ENCODE assay signal across 1 cellular context in the genomic region with DNA sequence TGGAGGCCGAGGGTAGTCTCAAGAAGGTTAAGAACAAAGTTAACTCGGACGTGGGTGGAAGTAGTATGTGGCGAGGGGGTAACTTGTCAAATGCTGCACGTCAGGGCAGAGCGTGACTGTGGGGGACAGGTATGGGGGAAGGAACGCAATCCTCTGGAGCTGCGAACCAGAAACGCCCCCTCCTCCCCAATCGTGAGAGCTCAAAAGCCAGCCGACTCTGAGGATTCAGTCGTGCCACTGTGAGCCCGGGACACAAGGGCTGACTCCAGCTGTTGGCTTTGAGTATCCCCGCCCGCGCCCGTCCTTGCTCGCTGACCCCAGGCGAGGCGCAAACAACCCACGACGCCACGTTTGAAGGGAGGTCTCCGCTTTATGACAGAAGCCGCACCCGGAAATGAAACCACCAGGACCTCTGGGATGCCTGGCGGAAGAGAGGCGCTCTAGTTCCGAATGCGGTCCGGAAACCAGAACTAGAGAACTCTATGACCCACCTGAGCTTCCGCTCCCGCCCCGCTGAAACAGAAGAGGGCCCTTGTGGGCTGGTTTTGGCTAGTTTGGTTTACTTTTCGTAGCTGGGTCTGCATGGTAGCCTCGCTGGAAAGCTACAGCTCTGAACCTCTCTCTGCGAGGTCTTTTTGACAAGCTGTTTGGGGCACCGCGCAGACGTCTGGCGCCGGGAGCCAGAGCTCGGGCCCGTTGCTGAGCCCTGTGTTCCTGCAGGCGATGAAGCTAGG.
TF ChIP-seq lines count a peak whose summit lies in the region.

Gene PEX12, minus strand, starts transcription at position 377 of the 734 bp plus-strand sequence. CDS start 550 bp downstream, outside the sequence.

TF ChIP-seq in HepG2, 621 proteins besides CTCF, POLR2A, EP300 and RAD21 (continued from another document and continues in another):
- TF ChIP-seq THRA (CRISPR knock-in tag; IDR thresholded peaks at IDR 0.05; ENCODE audit: borderline replicate concordance) = peak; percentile 65; the same call in 1 of the 2 replicates
- TF ChIP-seq ZNF781 (CRISPR knock-in tag; IDR thresholded peaks at IDR 0.05; ENCODE audit: borderline replicate concordance, not compliant biosample characterization) = peak; percentile 90
- TF ChIP-seq ZNF138 (CRISPR knock-in tag; IDR thresholded peaks at IDR 0.05; ENCODE audit: low read depth) = peak; percentile 31; the same call in 1 of the 2 replicates
- no peak for TF ChIP-seq KLF13 (CRISPR knock-in tag; IDR thresholded peaks at IDR 0.05)
- peak; percentile 76 for TF ChIP-seq MED1 (CRISPR knock-in tag; IDR thresholded peaks at IDR 0.05)
- TF ChIP-seq, protein P1, sequence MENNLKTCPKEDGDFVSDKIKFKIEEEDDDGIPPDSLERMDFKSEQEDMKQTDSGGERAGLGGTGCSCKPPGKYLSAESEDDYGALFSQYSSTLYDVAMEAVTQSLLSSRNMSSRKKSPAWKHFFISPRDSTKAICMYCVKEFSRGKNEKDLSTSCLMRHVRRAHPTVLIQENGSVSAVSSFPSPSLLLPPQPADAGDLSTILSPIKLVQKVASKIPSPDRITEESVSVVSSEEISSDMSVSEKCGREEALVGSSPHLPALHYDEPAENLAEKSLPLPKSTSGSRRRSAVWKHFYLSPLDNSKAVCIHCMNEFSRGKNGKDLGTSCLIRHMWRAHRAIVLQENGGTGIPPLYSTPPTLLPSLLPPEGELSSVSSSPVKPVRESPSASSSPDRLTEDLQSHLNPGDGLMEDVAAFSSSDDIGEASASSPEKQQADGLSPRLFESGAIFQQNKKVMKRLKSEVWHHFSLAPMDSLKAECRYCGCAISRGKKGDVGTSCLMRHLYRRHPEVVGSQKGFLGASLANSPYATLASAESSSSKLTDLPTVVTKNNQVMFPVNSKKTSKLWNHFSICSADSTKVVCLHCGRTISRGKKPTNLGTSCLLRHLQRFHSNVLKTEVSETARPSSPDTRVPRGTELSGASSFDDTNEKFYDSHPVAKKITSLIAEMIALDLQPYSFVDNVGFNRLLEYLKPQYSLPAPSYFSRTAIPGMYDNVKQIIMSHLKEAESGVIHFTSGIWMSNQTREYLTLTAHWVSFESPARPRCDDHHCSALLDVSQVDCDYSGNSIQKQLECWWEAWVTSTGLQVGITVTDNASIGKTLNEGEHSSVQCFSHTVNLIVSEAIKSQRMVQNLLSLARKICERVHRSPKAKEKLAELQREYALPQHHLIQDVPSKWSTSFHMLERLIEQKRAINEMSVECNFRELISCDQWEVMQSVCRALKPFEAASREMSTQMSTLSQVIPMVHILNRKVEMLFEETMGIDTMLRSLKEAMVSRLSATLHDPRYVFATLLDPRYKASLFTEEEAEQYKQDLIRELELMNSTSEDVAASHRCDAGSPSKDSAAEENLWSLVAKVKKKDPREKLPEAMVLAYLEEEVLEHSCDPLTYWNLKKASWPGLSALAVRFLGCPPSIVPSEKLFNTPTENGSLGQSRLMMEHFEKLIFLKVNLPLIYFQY (CRISPR knock-in tag; IDR thresholded peaks at IDR 0.05; ENCODE audit: borderline replicate concordance) = peak; percentile 88; the same call in 1 of the 2 replicates
- TF ChIP-seq ZNF383 (CRISPR knock-in tag; IDR thresholded peaks at IDR 0.05; ENCODE audit: borderline replicate concordance) = no peak
- TF ChIP-seq, protein P2, sequence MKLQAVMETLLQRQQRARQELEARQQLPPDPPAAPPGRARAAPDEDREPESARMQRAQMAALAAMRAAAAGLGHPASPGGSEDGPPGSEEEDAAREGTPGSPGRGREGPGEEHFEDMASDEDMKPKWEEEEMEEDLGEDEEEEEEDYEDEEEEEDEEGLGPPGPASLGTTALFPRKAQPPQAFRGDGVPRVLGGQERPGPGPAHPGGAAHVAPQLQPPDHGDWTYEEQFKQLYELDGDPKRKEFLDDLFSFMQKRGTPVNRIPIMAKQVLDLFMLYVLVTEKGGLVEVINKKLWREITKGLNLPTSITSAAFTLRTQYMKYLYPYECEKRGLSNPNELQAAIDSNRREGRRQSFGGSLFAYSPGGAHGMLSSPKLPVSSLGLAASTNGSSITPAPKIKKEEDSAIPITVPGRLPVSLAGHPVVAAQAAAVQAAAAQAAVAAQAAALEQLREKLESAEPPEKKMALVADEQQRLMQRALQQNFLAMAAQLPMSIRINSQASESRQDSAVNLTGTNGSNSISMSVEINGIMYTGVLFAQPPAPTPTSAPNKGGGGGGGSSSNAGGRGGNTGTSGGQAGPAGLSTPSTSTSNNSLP (IDR thresholded peaks at IDR 0.05; ENCODE audit: low read depth, low read length) = no peak
- TF ChIP-seq HNF1A (IDR thresholded peaks at IDR 0.05; ENCODE audit: low read depth) = 0 out of 2 replicates have a peak, but pooled peaks have one; percentile 29
- TF ChIP-seq HNF1A (CRISPR knock-in tag; IDR thresholded peaks at IDR 0.05; ENCODE audit: borderline replicate concordance) = peak; percentile 72; the same call in 1 of the 2 replicates
- no peak for TF ChIP-seq PREB (CRISPR knock-in tag; IDR thresholded peaks at IDR 0.05)
- TF ChIP-seq, protein P3, sequence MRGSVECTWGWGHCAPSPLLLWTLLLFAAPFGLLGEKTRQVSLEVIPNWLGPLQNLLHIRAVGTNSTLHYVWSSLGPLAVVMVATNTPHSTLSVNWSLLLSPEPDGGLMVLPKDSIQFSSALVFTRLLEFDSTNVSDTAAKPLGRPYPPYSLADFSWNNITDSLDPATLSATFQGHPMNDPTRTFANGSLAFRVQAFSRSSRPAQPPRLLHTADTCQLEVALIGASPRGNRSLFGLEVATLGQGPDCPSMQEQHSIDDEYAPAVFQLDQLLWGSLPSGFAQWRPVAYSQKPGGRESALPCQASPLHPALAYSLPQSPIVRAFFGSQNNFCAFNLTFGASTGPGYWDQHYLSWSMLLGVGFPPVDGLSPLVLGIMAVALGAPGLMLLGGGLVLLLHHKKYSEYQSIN (CRISPR knock-in tag; IDR thresholded peaks at IDR 0.05; ENCODE audit: borderline replicate concordance) = no peak
- TF ChIP-seq SIN3B (IDR thresholded peaks at IDR 0.05; ENCODE audit: low read length) = peak; percentile 16; the same call in 1 of the 2 replicates
- TF ChIP-seq RXRA (CRISPR knock-in tag; IDR thresholded peaks at IDR 0.05) = peak; percentile 36; the same call in 1 of the 2 replicates
- TF ChIP-seq ZNF557 (CRISPR knock-in tag; IDR thresholded peaks at IDR 0.05) = 0 out of 2 replicates have a peak, but pooled peaks have one; percentile 47
- TF ChIP-seq ZNF281 (CRISPR knock-in tag; IDR thresholded peaks at IDR 0.05; ENCODE audit: borderline replicate concordance) = peak; percentile 9; the same call in 1 of the 2 replicates
- TF ChIP-seq, protein P4, sequence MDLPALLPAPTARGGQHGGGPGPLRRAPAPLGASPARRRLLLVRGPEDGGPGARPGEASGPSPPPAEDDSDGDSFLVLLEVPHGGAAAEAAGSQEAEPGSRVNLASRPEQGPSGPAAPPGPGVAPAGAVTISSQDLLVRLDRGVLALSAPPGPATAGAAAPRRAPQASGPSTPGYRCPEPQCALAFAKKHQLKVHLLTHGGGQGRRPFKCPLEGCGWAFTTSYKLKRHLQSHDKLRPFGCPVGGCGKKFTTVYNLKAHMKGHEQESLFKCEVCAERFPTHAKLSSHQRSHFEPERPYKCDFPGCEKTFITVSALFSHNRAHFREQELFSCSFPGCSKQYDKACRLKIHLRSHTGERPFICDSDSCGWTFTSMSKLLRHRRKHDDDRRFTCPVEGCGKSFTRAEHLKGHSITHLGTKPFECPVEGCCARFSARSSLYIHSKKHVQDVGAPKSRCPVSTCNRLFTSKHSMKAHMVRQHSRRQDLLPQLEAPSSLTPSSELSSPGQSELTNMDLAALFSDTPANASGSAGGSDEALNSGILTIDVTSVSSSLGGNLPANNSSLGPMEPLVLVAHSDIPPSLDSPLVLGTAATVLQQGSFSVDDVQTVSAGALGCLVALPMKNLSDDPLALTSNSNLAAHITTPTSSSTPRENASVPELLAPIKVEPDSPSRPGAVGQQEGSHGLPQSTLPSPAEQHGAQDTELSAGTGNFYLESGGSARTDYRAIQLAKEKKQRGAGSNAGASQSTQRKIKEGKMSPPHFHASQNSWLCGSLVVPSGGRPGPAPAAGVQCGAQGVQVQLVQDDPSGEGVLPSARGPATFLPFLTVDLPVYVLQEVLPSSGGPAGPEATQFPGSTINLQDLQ (CRISPR knock-in tag; IDR thresholded peaks at IDR 0.05) = no peak; the same call in 1 of the 2 replicates
- 0 out of 2 replicates have a peak, but pooled peaks have one; percentile 15 for TF ChIP-seq ZNF629 (CRISPR knock-in tag; conservative IDR thresholded peaks at IDR 0.05)
- no peak for TF ChIP-seq ZNF44 (CRISPR knock-in tag; IDR thresholded peaks at IDR 0.05)
- no peak for TF ChIP-seq ZFP36L2 (CRISPR knock-in tag; IDR thresholded peaks at IDR 0.05)
- TF ChIP-seq ZNF784 (CRISPR knock-in tag; IDR thresholded peaks at IDR 0.05; ENCODE audit: borderline replicate concordance) = peak; percentile 88; the same call in 1 of the 2 replicates
- TF ChIP-seq ZNF720 (CRISPR knock-in tag; IDR thresholded peaks at IDR 0.05) = no peak
- no peak for TF ChIP-seq ZNF530 (CRISPR knock-in tag; IDR thresholded peaks at IDR 0.05; ENCODE audit: low read depth)
- TF ChIP-seq CEBPB (IDR thresholded peaks at IDR 0.05; ENCODE audit: borderline replicate concordance, low read depth, low read length) = no peak
- TF ChIP-seq KLF9 (CRISPR knock-in tag; IDR thresholded peaks at IDR 0.05; ENCODE audit: low read depth) = no peak
- peak in 1 of 2 experiments; percentile 64; a peak in 1 of 4 replicates for TF ChIP-seq KLF16 (CRISPR knock-in tag; IDR thresholded peaks at IDR 0.05)
- TF ChIP-seq FOXP1 (IDR thresholded peaks at IDR 0.05) = no peak
- no peak for TF ChIP-seq FOXP1 (CRISPR knock-in tag; IDR thresholded peaks at IDR 0.05)
- TF ChIP-seq ZNF563 (CRISPR knock-in tag; IDR thresholded peaks at IDR 0.05) = peak; percentile 66; the same call in 1 of the 2 replicates
- peak; percentile 83; the same call in 1 of the 2 replicates for TF ChIP-seq ZNF441 (CRISPR knock-in tag; IDR thresholded peaks at IDR 0.05; ENCODE audit: borderline replicate concordance)
- no peak for TF ChIP-seq ZNF180 (CRISPR knock-in tag; IDR thresholded peaks at IDR 0.05; ENCODE audit: borderline replicate concordance, low read depth)
- peak; percentile 80 for TF ChIP-seq SIN3A (IDR thresholded peaks at IDR 0.05; ENCODE audit: borderline replicate concordance, low read depth, low read length)
